Comparison of ENCODE assay signal across 8 cellular contexts in genomic region chr9:129836342-129837007, GRCh38. TPM values are rescaled to one million over a fixed set of nuclear protein-coding genes. Genes with fewer than 3 reads are reported as not detected.
A peak's percentile ranks its signal among the peaks of the same experiment; 100 is the strongest.
DNase-seq lines count a peak whose midpoint lies in the region; ATAC-seq, FAIRE-seq and TF ChIP-seq lines count a peak whose summit lies in the region.

No MANE protein-coding gene starts in this region.

- H3K4me2 ChIP-seq in HepG2 (ENCODE audit: low read depth, low read length) = peak overlapping the region; percentile 75

- in situ Hi-C loops in HepG2 (cut with HindIII; ENCODE audit: extremely low pct_ligation_motif_present, low pct_unique_long_range_greater_than_20kb) = no loop called here

- no peak for TF ChIP-seq EP300 in HepG2 (IDR thresholded peaks at IDR 0.05; ENCODE audit: low read depth in 2 of 2, low read length in 2 of 2)
- no peak for TF ChIP-seq EP300 in HepG2 (CRISPR knock-in tag; IDR thresholded peaks at IDR 0.05; ENCODE audit: borderline replicate concordance)

- peak overlapping the region; percentile 87; the same call in 1 of the 2 replicates for H3K9ac ChIP-seq in HepG2 (ENCODE audit: insufficient read depth, low read depth, low read length)

- H3K4me3 ChIP-seq in BE2C (ENCODE audit: low read depth, low read length) = peak overlapping the region; percentile 92
- peak overlapping the region; percentile 73 to 96 (median 94) for H3K4me3 ChIP-seq in HepG2 (replicated peaks in 1 of 3; ENCODE audit: insufficient read depth in 1 of 3, low read depth in 2 of 3, low read length in 3 of 3)

- no peak for TF ChIP-seq RAD21 in HepG2 (CRISPR knock-in tag; IDR thresholded peaks at IDR 0.05)

- BruUV-seq in HepG2 (replicated peaks; lab: Mats Ljungman, UMichigan) = no TSS peak

- POLR2A ChIA-PET in HepG2 (lab: Yijun Ruan, JAX) = no interaction called here

- FAIRE-seq in HepG2 (lab: Jason Lieb, UNC) = no peak

- H3K36me3 ChIP-seq in BE2C (peaks cover 12% of the 10 kb centered on the region), HepG2 (replicated peaks in 1 of 2; ENCODE audit: control insufficient read depth in 1 of 2, insufficient read depth in 2 of 2, low read length in 2 of 2) (peaks cover 0 to 4% of the 10 kb centered on the region in 2 experiments; a peak in 2 of 5 replicates)

- peak overlapping the region; percentile 89 to 97 for H3K27ac Mint-ChIP-seq in activated naive CD4-positive, alpha-beta T cell treated with anti-CD3 and anti-CD28 coated beads, Interleukin-2, amount 50 U/mL, for 72 hours
- peak overlapping the region; percentile 88 to 97 for H3K27ac Mint-ChIP-seq in stimulated activated naive CD8-positive, alpha-beta T cell treated with anti-CD3 and anti-CD28 coated beads, Interleukin-15, amount 100 ng/mL, for 72 hours

- H4K20me1 ChIP-seq in HepG2 (ENCODE audit: insufficient read depth, low read length) = no peaks in the 10 kb centered on the region

- no peaks in the 10 kb centered on the region for H3K9me3 ChIP-seq in BE2C
- H3K9me3 ChIP-seq in HepG2 (ENCODE audit: low read length) = no peaks in the 10 kb centered on the region

- TF ChIP-seq CTCF in BE2C (IDR thresholded peaks at IDR 0.05; ENCODE audit: low read depth, low read length) = no peak
- TF ChIP-seq CTCF in HepG2 (CRISPR knock-in tag; IDR thresholded peaks at IDR 0.05) = no peak

- no peak overlapping the region for H3K27ac ChIP-seq in HepG2 (ENCODE audit: extremely low read length, insufficient read depth, low read length)

- H2AFZ ChIP-seq in HepG2 (ENCODE audit: low read length) = no peak overlapping the region

- CTCF ChIA-PET in HepG2 (lab: Yijun Ruan, JAX; ENCODE audit: low intra/inter-chr PET ratio, low total read pairs) = no interaction called here

- H3K9me3 Mint-ChIP-seq in activated naive CD4-positive, alpha-beta T cell treated with anti-CD3 and anti-CD28 coated beads, Interleukin-2, amount 50 U/mL, for 72 hours = no peaks in the 10 kb centered on the region
- no peaks in the 10 kb centered on the region for H3K9me3 Mint-ChIP-seq in stimulated activated naive CD8-positive, alpha-beta T cell treated with anti-CD3 and anti-CD28 coated beads, Interleukin-15, amount 100 ng/mL, for 72 hours

- peaks cover 9% of the 10 kb centered on the region for H3K79me2 ChIP-seq in HepG2 (ENCODE audit: insufficient read depth, low read length)

- H3K27me3 Mint-ChIP-seq in stimulated activated naive CD8-positive, alpha-beta T cell treated with anti-CD3 and anti-CD28 coated beads, Interleukin-15, amount 100 ng/mL, for 72 hours = no peaks in the 10 kb centered on the region

- H3K4me1 Mint-ChIP-seq in stimulated activated naive CD8-positive, alpha-beta T cell treated with anti-CD3 and anti-CD28 coated beads, Interleukin-15, amount 100 ng/mL, for 72 hours = peaks cover 68% of the 10 kb centered on the region

- peaks cover 19% of the 10 kb centered on the region for H3K4me1 ChIP-seq in BE2C
- peaks cover 19% of the 10 kb centered on the region for H3K4me1 ChIP-seq in HepG2 (ENCODE audit: insufficient read depth, low read length)

- TF ChIP-seq POLR2A in HepG2 (IDR thresholded peaks at IDR 0.05; ENCODE audit: insufficient read depth in 1 of 2, low read depth in 2 of 2, low read length in 2 of 2) = no peak

- H3K27me3 ChIP-seq in BE2C = no peaks in the 10 kb centered on the region
- no peaks in the 10 kb centered on the region; a peak in 1 of 5 replicates for H3K27me3 ChIP-seq in HepG2 (ENCODE audit: control insufficient read depth in 1 of 2, insufficient read depth in 2 of 2, low read length in 2 of 2)

- no peak for DNase-seq in BE2C
- DNase-seq in MV-4-11 (lab: John Stamatoyannopoulos, UW) = peak; percentile 20
- peak in 1 of 2 donors; percentile 36 for DNase-seq in activated naive CD4-positive, alpha-beta T cell treated with anti-CD3 and anti-CD28 coated beads, Interleukin-2, amount 50 U/mL, for 72 hours (ENCODE audit: low spot score in 2 of 2)
- no peak for DNase-seq in HepG2 (ENCODE audit: low spot score)
- DNase-seq in stimulated activated naive CD8-positive, alpha-beta T cell treated with anti-CD3 and anti-CD28 coated beads, Interleukin-15, amount 100 ng/mL, for 72 hours = peak; percentile 27 to 54
- no peak for DNase-seq in kidney glomerular epithelial cell (lab: John Stamatoyannopoulos, UW)

- H3K4me3 Mint-ChIP-seq in stimulated activated naive CD8-positive, alpha-beta T cell treated with anti-CD3 and anti-CD28 coated beads, Interleukin-15, amount 100 ng/mL, for 72 hours = peak overlapping the region; percentile 93 to 96

- peaks cover 30 to 43% of the 10 kb centered on the region in 2 donors for H3K36me3 Mint-ChIP-seq in activated naive CD4-positive, alpha-beta T cell treated with anti-CD3 and anti-CD28 coated beads, Interleukin-2, amount 50 U/mL, for 72 hours

- 55% methylated on average over 14 of the region's 16 CpGs for WGBS in HepG2 (ENCODE audit: low lambda C conversion rate)

- no peak for ATAC-seq in activated naive CD4-positive, alpha-beta T cell treated with anti-CD3 and anti-CD28 coated beads, Interleukin-2, amount 50 U/mL, for 72 hours
- ATAC-seq in HepG2 = no peak
- peak; percentile 22 for ATAC-seq in stimulated activated naive CD8-positive, alpha-beta T cell treated with anti-CD3 and anti-CD28 coated beads, Interleukin-15, amount 100 ng/mL, for 72 hours
- no peak for ATAC-seq in GM21390 (IDR thresholded peaks at IDR 0.05; ENCODE audit: unreplicated experiment)
- ATAC-seq in HG02571 (IDR thresholded peaks at IDR 0.05; ENCODE audit: unreplicated experiment) = no peak

- intact Hi-C loops in HepG2 (cut with micrococcal nuclease; ENCODE audit: unreplicated experiment) = no loop called here

RNA-seq across cellular contexts. Expression of gene USP20, which starts 1.2 kb away (rescaled TPM):
- 95.4 TPM for polyA plus RNA-seq in BE2C (2012; ENCODE audit: insufficient read depth, insufficient read length, low read depth)
- total RNA-seq in activated naive CD4-positive, alpha-beta T cell treated with anti-CD3 and anti-CD28 coated beads, Interleukin-2, amount 50 U/mL, for 72 hours = 10 to 100 TPM; 50.7 to 58.5 TPM
- 2.9 and 4.4 TPM in 2 replicates for total RNA-seq in HepG2 (2016; rRNA removed; fragmentation: Illumina TruSeq; extraction: Trizol)
- 0.51 and 1.3 TPM in 2 replicates for total RNA-seq in HepG2 (2016; cell fraction: cytosol; rRNA removed; fragmentation: Illumina TruSeq; extraction: Trizol; ENCODE audit: low read depth)
- total RNA-seq in HepG2 (2016; cell fraction: insoluble cytoplasmic fraction; rRNA removed; fragmentation: Illumina TruSeq; extraction: Trizol) = 3.8 and 5.0 TPM in 2 replicates
- total RNA-seq in HepG2 (2016; cell fraction: membrane; rRNA removed; fragmentation: Illumina TruSeq; extraction: Trizol) = 1.9 and 2.3 TPM in 2 replicates
- total RNA-seq in HepG2 (2016; cell fraction: nucleus; rRNA removed; fragmentation: Illumina TruSeq; extraction: Trizol) = 5.5 TPM in 2 replicates
- polyA plus RNA-seq in HepG2 (2011; rRNA removed) = 5.9 and 8.7 TPM in 2 replicates
- 4.0 and 5.7 TPM in 2 replicates for polyA plus RNA-seq in HepG2 (2011; cell fraction: cytosol; rRNA removed)
- 64.1 and 76.1 TPM in 2 replicates for polyA plus RNA-seq in HepG2 (2011; cell fraction: nucleus; rRNA removed)
- 7.5 and 8.7 TPM in 2 replicates for polyA plus RNA-seq in HepG2 (2012)
- 0.70 and 0.96 TPM in 2 replicates for polyA plus RNA-seq in HepG2 (2016; cell fraction: cytosol; fragmentation: Illumina TruSeq; extraction: Trizol; ENCODE audit: low read depth)
- 2.6 and 3.2 TPM in 2 replicates for polyA plus RNA-seq in HepG2 (2016; cell fraction: insoluble cytoplasmic fraction; fragmentation: Illumina TruSeq; extraction: Trizol; ENCODE audit: low read depth)
- 1.4 and 1.5 TPM in 2 replicates for polyA plus RNA-seq in HepG2 (2016; cell fraction: membrane; fragmentation: Illumina TruSeq; extraction: Trizol; ENCODE audit: low read depth)
- polyA plus RNA-seq in HepG2 (2016; cell fraction: nucleus; fragmentation: Illumina TruSeq; extraction: Trizol; ENCODE audit: insufficient read depth, low read depth) = 14.4 and 18.6 TPM in 2 replicates
- 11.2 and 18.8 TPM in 2 replicates for polyA minus RNA-seq in HepG2 (2011; rRNA and poly(A)+ RNA removed; ENCODE audit: low replicate concordance)
- 3.8 and 5.1 TPM in 2 replicates for polyA minus RNA-seq in HepG2 (2011; cell fraction: cytosol; rRNA and poly(A)+ RNA removed)
- 8.5 and 10.2 TPM in 2 replicates for polyA minus RNA-seq in HepG2 (2011; cell fraction: nucleus; rRNA and poly(A)+ RNA removed)

RNA-seq across cellular contexts. Expression of gene C9orf78, which starts 1.4 kb away (rescaled TPM):
- 202 TPM for polyA plus RNA-seq in BE2C (2012; ENCODE audit: insufficient read depth, insufficient read length, low read depth)
- 10 to 100 TPM; 43.9 to 58.4 TPM for total RNA-seq in activated naive CD4-positive, alpha-beta T cell treated with anti-CD3 and anti-CD28 coated beads, Interleukin-2, amount 50 U/mL, for 72 hours
- total RNA-seq in HepG2 (2016; rRNA removed; fragmentation: Illumina TruSeq; extraction: Trizol) = 35.5 and 49.0 TPM in 2 replicates
- total RNA-seq in HepG2 (2016; cell fraction: cytosol; rRNA removed; fragmentation: Illumina TruSeq; extraction: Trizol; ENCODE audit: low read depth) = 14.6 and 16.3 TPM in 2 replicates
- 37.6 and 59.4 TPM in 2 replicates for total RNA-seq in HepG2 (2016; cell fraction: insoluble cytoplasmic fraction; rRNA removed; fragmentation: Illumina TruSeq; extraction: Trizol)
- total RNA-seq in HepG2 (2016; cell fraction: membrane; rRNA removed; fragmentation: Illumina TruSeq; extraction: Trizol) = 28.0 and 28.1 TPM in 2 replicates
- 12.7 and 14.8 TPM in 2 replicates for total RNA-seq in HepG2 (2016; cell fraction: nucleus; rRNA removed; fragmentation: Illumina TruSeq; extraction: Trizol)
- polyA plus RNA-seq in HepG2 (2011; rRNA removed) = 14.7 and 18.4 TPM in 2 replicates
- polyA plus RNA-seq in HepG2 (2011; cell fraction: cytosol; rRNA removed) = 17.3 and 19.6 TPM in 2 replicates
- polyA plus RNA-seq in HepG2 (2011; cell fraction: nucleus; rRNA removed) = 3.1 and 4.7 TPM in 2 replicates
- 23.6 and 27.5 TPM in 2 replicates for polyA plus RNA-seq in HepG2 (2012)
- 18.5 and 18.8 TPM in 2 replicates for polyA plus RNA-seq in HepG2 (2016; cell fraction: cytosol; fragmentation: Illumina TruSeq; extraction: Trizol; ENCODE audit: low read depth)
- 81.0 and 86.6 TPM in 2 replicates for polyA plus RNA-seq in HepG2 (2016; cell fraction: insoluble cytoplasmic fraction; fragmentation: Illumina TruSeq; extraction: Trizol; ENCODE audit: low read depth)
- 30.0 and 32.0 TPM in 2 replicates for polyA plus RNA-seq in HepG2 (2016; cell fraction: membrane; fragmentation: Illumina TruSeq; extraction: Trizol; ENCODE audit: low read depth)
- 30.1 and 37.2 TPM in 2 replicates for polyA plus RNA-seq in HepG2 (2016; cell fraction: nucleus; fragmentation: Illumina TruSeq; extraction: Trizol; ENCODE audit: insufficient read depth, low read depth)
- polyA minus RNA-seq in HepG2 (2011; rRNA and poly(A)+ RNA removed; ENCODE audit: low replicate concordance) = 1.4 and 13.5 TPM in 2 replicates
- polyA minus RNA-seq in HepG2 (2011; cell fraction: cytosol; rRNA and poly(A)+ RNA removed) = 8.1 and 10.6 TPM in 2 replicates
- 7.0 and 9.3 TPM in 2 replicates for polyA minus RNA-seq in HepG2 (2011; cell fraction: nucleus; rRNA and poly(A)+ RNA removed)

RNA-seq across cellular contexts. Expression of gene TOR1A, which starts 12.5 kb away (rescaled TPM):
- polyA plus RNA-seq in BE2C (2012; ENCODE audit: insufficient read depth, insufficient read length, low read depth) = 71.2 TPM
- total RNA-seq in activated naive CD4-positive, alpha-beta T cell treated with anti-CD3 and anti-CD28 coated beads, Interleukin-2, amount 50 U/mL, for 72 hours = 10 to 100 TPM; 33.4 to 48.6 TPM
- total RNA-seq in HepG2 (2016; rRNA removed; fragmentation: Illumina TruSeq; extraction: Trizol) = 18.6 and 31.6 TPM in 2 replicates
- total RNA-seq in HepG2 (2016; cell fraction: cytosol; rRNA removed; fragmentation: Illumina TruSeq; extraction: Trizol; ENCODE audit: low read depth) = 6.7 and 8.0 TPM in 2 replicates
- total RNA-seq in HepG2 (2016; cell fraction: insoluble cytoplasmic fraction; rRNA removed; fragmentation: Illumina TruSeq; extraction: Trizol) = 19.9 and 29.3 TPM in 2 replicates
- total RNA-seq in HepG2 (2016; cell fraction: membrane; rRNA removed; fragmentation: Illumina TruSeq; extraction: Trizol) = 15.5 and 16.3 TPM in 2 replicates
- total RNA-seq in HepG2 (2016; cell fraction: nucleus; rRNA removed; fragmentation: Illumina TruSeq; extraction: Trizol) = 28.0 and 32.7 TPM in 2 replicates
- polyA plus RNA-seq in HepG2 (2011; rRNA removed) = 39.6 and 41.4 TPM in 2 replicates
- 45.2 and 49.1 TPM in 2 replicates for polyA plus RNA-seq in HepG2 (2011; cell fraction: cytosol; rRNA removed)
- 18.7 and 22.3 TPM in 2 replicates for polyA plus RNA-seq in HepG2 (2011; cell fraction: nucleus; rRNA removed)
- 21.5 and 23.6 TPM in 2 replicates for polyA plus RNA-seq in HepG2 (2012)
- 6.1 and 7.7 TPM in 2 replicates for polyA plus RNA-seq in HepG2 (2016; cell fraction: cytosol; fragmentation: Illumina TruSeq; extraction: Trizol; ENCODE audit: low read depth)
- 22.1 and 24.0 TPM in 2 replicates for polyA plus RNA-seq in HepG2 (2016; cell fraction: insoluble cytoplasmic fraction; fragmentation: Illumina TruSeq; extraction: Trizol; ENCODE audit: low read depth)
- 12.0 and 13.6 TPM in 2 replicates for polyA plus RNA-seq in HepG2 (2016; cell fraction: membrane; fragmentation: Illumina TruSeq; extraction: Trizol; ENCODE audit: low read depth)
- 48.4 and 49.7 TPM in 2 replicates for polyA plus RNA-seq in HepG2 (2016; cell fraction: nucleus; fragmentation: Illumina TruSeq; extraction: Trizol; ENCODE audit: insufficient read depth, low read depth)
- 35.9 and 66.9 TPM in 2 replicates for polyA minus RNA-seq in HepG2 (2011; rRNA and poly(A)+ RNA removed; ENCODE audit: low replicate concordance)
- 17.9 TPM in 2 replicates for polyA minus RNA-seq in HepG2 (2011; cell fraction: cytosol; rRNA and poly(A)+ RNA removed)
- 23.1 and 23.7 TPM in 2 replicates for polyA minus RNA-seq in HepG2 (2011; cell fraction: nucleus; rRNA and poly(A)+ RNA removed)

RNA-seq across cellular contexts. Expression of gene TOR1B, which starts 33.5 kb away (rescaled TPM):
- 35.7 TPM for polyA plus RNA-seq in BE2C (2012; ENCODE audit: insufficient read depth, insufficient read length, low read depth)
- 10 to 100 TPM; 17.2 to 29.7 TPM for total RNA-seq in activated naive CD4-positive, alpha-beta T cell treated with anti-CD3 and anti-CD28 coated beads, Interleukin-2, amount 50 U/mL, for 72 hours
- 8.2 and 18.1 TPM in 2 replicates for total RNA-seq in HepG2 (2016; rRNA removed; fragmentation: Illumina TruSeq; extraction: Trizol)
- total RNA-seq in HepG2 (2016; cell fraction: cytosol; rRNA removed; fragmentation: Illumina TruSeq; extraction: Trizol; ENCODE audit: low read depth) = 1.8 and 2.1 TPM in 2 replicates
- total RNA-seq in HepG2 (2016; cell fraction: insoluble cytoplasmic fraction; rRNA removed; fragmentation: Illumina TruSeq; extraction: Trizol) = 8.2 and 16.7 TPM in 2 replicates
- 4.8 and 6.4 TPM in 2 replicates for total RNA-seq in HepG2 (2016; cell fraction: membrane; rRNA removed; fragmentation: Illumina TruSeq; extraction: Trizol)
- 15.4 and 17.8 TPM in 2 replicates for total RNA-seq in HepG2 (2016; cell fraction: nucleus; rRNA removed; fragmentation: Illumina TruSeq; extraction: Trizol)
- 21.3 and 22.8 TPM in 2 replicates for polyA plus RNA-seq in HepG2 (2011; rRNA removed)
- 18.4 and 25.0 TPM in 2 replicates for polyA plus RNA-seq in HepG2 (2011; cell fraction: cytosol; rRNA removed)
- polyA plus RNA-seq in HepG2 (2011; cell fraction: nucleus; rRNA removed) = 9.9 and 15.3 TPM in 2 replicates
- 12.4 and 18.5 TPM in 2 replicates for polyA plus RNA-seq in HepG2 (2012)
- 1.5 and 1.6 TPM in 2 replicates for polyA plus RNA-seq in HepG2 (2016; cell fraction: cytosol; fragmentation: Illumina TruSeq; extraction: Trizol; ENCODE audit: low read depth)
- polyA plus RNA-seq in HepG2 (2016; cell fraction: insoluble cytoplasmic fraction; fragmentation: Illumina TruSeq; extraction: Trizol; ENCODE audit: low read depth) = 6.6 and 8.2 TPM in 2 replicates
- polyA plus RNA-seq in HepG2 (2016; cell fraction: membrane; fragmentation: Illumina TruSeq; extraction: Trizol; ENCODE audit: low read depth) = 3.4 and 3.7 TPM in 2 replicates
- polyA plus RNA-seq in HepG2 (2016; cell fraction: nucleus; fragmentation: Illumina TruSeq; extraction: Trizol; ENCODE audit: insufficient read depth, low read depth) = 24.0 and 24.3 TPM in 2 replicates
- polyA minus RNA-seq in HepG2 (2011; rRNA and poly(A)+ RNA removed; ENCODE audit: low replicate concordance) = 18.9 and 43.4 TPM in 2 replicates
- polyA minus RNA-seq in HepG2 (2011; cell fraction: cytosol; rRNA and poly(A)+ RNA removed) = 11.5 and 13.4 TPM in 2 replicates
- 9.5 and 14.4 TPM in 2 replicates for polyA minus RNA-seq in HepG2 (2011; cell fraction: nucleus; rRNA and poly(A)+ RNA removed)

Comparison
In these comparisons a context has a peak if more than half of its experiments do, and no peak if none do; other contexts are left out.
1. DNase-seq: peak in MV-4-11 (single experiment) and stimulated activated naive CD8-positive, alpha-beta T cell treated with anti-CD3 and anti-CD28 coated beads, Interleukin-15, amount 100 ng/mL, for 72 hours (2 of 2); none in BE2C (single experiment), HepG2 (single experiment) and kidney glomerular epithelial cell (single experiment).
2. RNA of gene USP20, which starts 1.2 kb away (total RNA-seq): 50.7 to 58.5 TPM in activated naive CD4-positive, alpha-beta T cell treated with anti-CD3 and anti-CD28 coated beads, Interleukin-2, amount 50 U/mL, for 72 hours; 0.51 to 5.5 TPM in HepG2; every median in the first group is over 4 times any median in the second.